In the genomic region with DNA sequence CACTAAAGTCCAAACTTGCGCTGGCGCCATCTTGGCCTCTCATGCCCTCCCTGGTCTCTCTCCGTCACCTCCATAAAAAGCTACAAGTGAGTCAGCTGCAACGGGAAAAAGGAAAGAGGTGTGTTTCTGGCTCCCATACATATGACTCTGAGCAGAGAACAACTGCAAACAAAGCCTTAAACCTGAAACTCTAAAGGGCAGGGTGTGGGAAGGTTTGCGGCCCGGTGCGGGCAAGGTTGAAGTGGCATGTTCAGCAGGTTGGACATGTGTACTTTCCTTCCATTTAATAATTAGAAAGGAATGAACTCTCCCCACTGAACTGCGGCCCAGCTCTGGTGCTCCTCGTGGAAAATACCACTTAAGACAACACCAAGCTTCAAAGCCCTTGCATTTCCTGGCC, we compare ENCODE assay signal across 1 cellular context.
TF ChIP-seq lines count a peak whose summit lies in the region.

No MANE protein-coding gene starts in this region.

TF ChIP-seq in H1, 55 proteins besides CTCF, POLR2A, EP300 and RAD21 (continued from another document):
- TF ChIP-seq, protein P1, sequence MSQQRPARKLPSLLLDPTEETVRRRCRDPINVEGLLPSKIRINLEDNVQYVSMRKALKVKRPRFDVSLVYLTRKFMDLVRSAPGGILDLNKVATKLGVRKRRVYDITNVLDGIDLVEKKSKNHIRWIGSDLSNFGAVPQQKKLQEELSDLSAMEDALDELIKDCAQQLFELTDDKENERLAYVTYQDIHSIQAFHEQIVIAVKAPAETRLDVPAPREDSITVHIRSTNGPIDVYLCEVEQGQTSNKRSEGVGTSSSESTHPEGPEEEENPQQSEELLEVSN (IDR thresholded peaks at IDR 0.05), result no peak
